ENCODE assay signal across 8 cellular contexts in genomic region chr15:67174864-67175573, GRCh38.
DNase-seq lines count a peak whose midpoint lies in the region; ATAC-seq and TF ChIP-seq lines count a peak whose summit lies in the region.

No MANE protein-coding gene starts in this region.

- H3K4me3 Mint-ChIP-seq in IgD-negative memory B cell (no peak overlapping the region), natural killer cell (no peak overlapping the region)

- peak; percentile 52 for DNase-seq in BE2C
- peak; percentile 70 for DNase-seq in astrocyte of the hippocampus (ENCODE audit: low read depth, low spot score)
- DNase-seq in natural killer cell = no peak
- no peak for DNase-seq in middle frontal gyrus (ENCODE audit: extremely low spot score, low spot score)
- DNase-seq in SKM-1 treated with dmso at 0.1 percent for 144 hours (lab: John Stamatoyannopoulos, UW; ENCODE audit: unreplicated experiment) = no peak
- no peak for DNase-seq in DMS79 treated with DMSO at 0.1 percent for 48 hours (lab: John Stamatoyannopoulos, UW)

- intact Hi-C loops in natural killer cell (cut with micrococcal nuclease) = loop anchor here (5.0 kb wide), 1 partner anchor 43 kb away; no protein-coding TSS in a partner anchor

- peaks cover 4% of the 10 kb centered on the region for H3K4me1 ChIP-seq in BE2C

- no peak overlapping the region for H3K4me3 ChIP-seq in BE2C (ENCODE audit: low read depth, low read length)

- ATAC-seq in natural killer cell (no peak), GM21423 (IDR thresholded peaks at IDR 0.05; ENCODE audit: unreplicated experiment) (no peak)

- H3K4me1 Mint-ChIP-seq in IgD-negative memory B cell (peaks cover 12 to 42% (median 25%) of the 10 kb centered on the region in 3 donors), natural killer cell (peaks cover 31 to 52% of the 10 kb centered on the region in 2 donors)

- no peaks in the 10 kb centered on the region for H3K27me3 Mint-ChIP-seq in IgD-negative memory B cell
- no peaks in the 10 kb centered on the region for H3K27me3 Mint-ChIP-seq in natural killer cell (ENCODE audit: low read depth in 2 of 2)

- H3K36me3 Mint-ChIP-seq in IgD-negative memory B cell (peaks cover 2% of the 10 kb centered on the region), natural killer cell (peaks cover 8% of the 10 kb centered on the region)

- H3K36me3 ChIP-seq in BE2C = no peaks in the 10 kb centered on the region

- TF ChIP-seq CTCF in BE2C (IDR thresholded peaks at IDR 0.05; ENCODE audit: low read depth, low read length) = no peak
- TF ChIP-seq CTCF in natural killer cell (IDR thresholded peaks at IDR 0.05) = no peak

- H3K9me3 Mint-ChIP-seq in IgD-negative memory B cell = no peaks in the 10 kb centered on the region
- H3K9me3 Mint-ChIP-seq in natural killer cell = no peaks in the 10 kb centered on the region

- peak overlapping the region; percentile 59 to 93 (median 91) for H3K27ac Mint-ChIP-seq in IgD-negative memory B cell
- peak overlapping the region; percentile 74 for H3K27ac Mint-ChIP-seq in natural killer cell

- H3K9me3 ChIP-seq in BE2C = no peaks in the 10 kb centered on the region

- H3K27me3 ChIP-seq in BE2C = no peaks in the 10 kb centered on the region

Comparison
In these comparisons a context has a peak if more than half of its experiments do, and no peak if none do; other contexts are left out.
1. DNase-seq: peak in BE2C (single experiment) and astrocyte of the hippocampus (single experiment); none in natural killer cell (single experiment), middle frontal gyrus (single experiment), SKM-1 treated with dmso at 0.1 percent for 144 hours (single experiment) and DMS79 treated with DMSO at 0.1 percent for 48 hours (single experiment).